In the genomic region with DNA sequence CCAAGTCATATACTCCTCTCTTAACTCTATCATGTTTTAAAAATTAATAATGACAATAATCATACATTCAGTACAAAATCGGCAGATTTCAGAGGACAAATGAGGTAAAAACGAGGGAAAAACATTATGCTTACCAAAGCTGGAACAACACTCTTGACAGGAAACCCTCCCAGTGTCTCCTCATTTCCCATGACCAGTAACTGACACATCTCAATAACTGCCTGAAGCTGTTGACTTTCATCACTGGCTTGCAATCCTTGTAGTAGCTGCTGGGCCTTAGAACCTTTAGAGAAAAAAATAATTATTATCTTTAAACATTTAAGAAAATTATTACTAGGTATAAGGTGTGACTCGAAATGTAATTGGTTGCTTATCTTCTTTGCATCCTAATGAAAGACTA, we compare ENCODE assay signal across 31 cellular contexts.
"Had no signal": no experiment of that assay in that cellular context is flagged by ENCODE, and none has a peak within 500 bp of the region (broad histone marks: within the 10 kb centered on the region; RNA-seq: fewer than 3 reads in every experiment).

No MANE protein-coding gene starts in this region.

- H3K27me3 ChIP-seq: ascending aorta, gastrocnemius medialis, neutrophil, ovary, right lobe of liver, testis, transverse colon had no signal

- H3K27me3 Mint-ChIP-seq: activated CD4-positive, alpha-beta memory T cell treated with anti-CD3 and anti-CD28 coated beads for 36 hours; activated naive CD4-positive, alpha-beta T cell treated with anti-CD3 and anti-CD28 coated beads, Interleukin-2, amount 10 ng/mL, durations not matched to agents 7 days and 5 days; activated naive CD8-positive, alpha-beta T cell treated with anti-CD3 and anti-CD28 coated beads, Interleukin-2, amount 10 ng/mL, durations not matched to agents 7 days and 5 days; activated T-cell treated with anti-CD3 and anti-CD28 coated beads, Interleukin-2, amount 50 U/mL, for 24 hours; brain; effector memory CD8-positive, alpha-beta T cell; naive B cell; progenitor cell of endocrine pancreas had no signal

- H3K27ac ChIP-seq: ascending aorta, coronary artery, gastrocnemius medialis, left ventricle myocardium inferior, neutrophil, ovary, right lobe of liver, skin epidermis, testis, transverse colon, WERI-Rb-1 had no signal

- H3K4me3 ChIP-seq: ascending aorta, coronary artery, gastrocnemius medialis, left ventricle myocardium inferior, lung, ovary, right lobe of liver, skin epidermis, testis, transverse colon had no signal

- H3K4me1 ChIP-seq: ascending aorta, gastrocnemius medialis, right lobe of liver, testis, transverse colon had no signal

- H3K4me1 Mint-ChIP-seq: brain, nephron progenitor cell had no signal

- ATAC-seq: activated CD4-positive, CD25-positive, alpha-beta regulatory T cell treated with anti-CD3 and anti-CD28 coated beads, Interleukin-2, amount 50 U/mL, for 24 hours; effector memory CD8-positive, alpha-beta T cell; gastrocnemius medialis; right lobe of liver; stimulated activated naive CD8-positive, alpha-beta T cell treated with anti-CD3 and anti-CD28 coated beads, Interleukin-15, Interleukin-2, amounts not matched to agents 100 U/mL and 50 U/mL, for 24 hours had no signal

- DNase-seq: activated CD4-positive, alpha-beta memory T cell treated with anti-CD3 and anti-CD28 coated beads for 36 hours; activated CD4-positive, alpha-beta T cell treated with anti-CD3 and anti-CD28 coated beads for 48 hours; activated CD8-positive, alpha-beta memory T cell treated with anti-CD3 and anti-CD28 coated beads, Interleukin-2, amount 50 U/mL, for 48 hours; activated gamma-delta T cell; activated naive CD4-positive, alpha-beta T cell treated with anti-CD3 and anti-CD28 coated beads, Interleukin-2, amount 10 ng/mL, durations not matched to agents 7 days and 5 days; activated naive CD8-positive, alpha-beta T cell treated with anti-CD3 and anti-CD28 coated beads, Interleukin-2, amount 10 ng/mL, durations not matched to agents 7 days and 5 days; activated T-cell treated with anti-CD3 and anti-CD28 coated beads, Interleukin-2, amount 50 U/mL, for 24 hours; effector memory CD8-positive, alpha-beta T cell; gastrocnemius medialis; glutamatergic neuron; islet precursor cell; left ventricle myocardium inferior; naive B cell; nephron progenitor cell; ovary; right lobe of liver; stimulated activated CD4-positive, alpha-beta T cell treated with anti-CD3 and anti-CD28 coated beads, Interleukin-12 subunit alpha, Interleukin-12 subunit beta, amount 100 ng/mL, for 4 hours; stimulated activated CD4-positive, alpha-beta T cell treated with anti-CD3 and anti-CD28 coated beads, Interleukin-4, amount 100 ng/mL, for 1 hour; stimulated activated naive CD8-positive, alpha-beta T cell treated with anti-CD3 and anti-CD28 coated beads, Interleukin-15, Interleukin-2, amounts not matched to agents 100 U/mL and 50 U/mL, for 24 hours; T-helper 9 cell; testis; transverse colon; WERI-Rb-1 had no signal

- H3K9me3 Mint-ChIP-seq: activated CD4-positive, alpha-beta memory T cell treated with anti-CD3 and anti-CD28 coated beads for 36 hours; activated naive CD4-positive, alpha-beta T cell treated with anti-CD3 and anti-CD28 coated beads, Interleukin-2, amount 10 ng/mL, durations not matched to agents 7 days and 5 days; activated naive CD8-positive, alpha-beta T cell treated with anti-CD3 and anti-CD28 coated beads, Interleukin-2, amount 10 ng/mL, durations not matched to agents 7 days and 5 days; activated T-cell treated with anti-CD3 and anti-CD28 coated beads, Interleukin-2, amount 50 U/mL, for 24 hours; brain; effector memory CD8-positive, alpha-beta T cell; naive B cell; nephron progenitor cell had no signal

- H3K27ac Mint-ChIP-seq: activated CD4-positive, alpha-beta memory T cell treated with anti-CD3 and anti-CD28 coated beads for 36 hours; activated naive CD4-positive, alpha-beta T cell treated with anti-CD3 and anti-CD28 coated beads, Interleukin-2, amount 10 ng/mL, durations not matched to agents 7 days and 5 days; activated naive CD8-positive, alpha-beta T cell treated with anti-CD3 and anti-CD28 coated beads, Interleukin-2, amount 10 ng/mL, durations not matched to agents 7 days and 5 days; activated T-cell treated with anti-CD3 and anti-CD28 coated beads, Interleukin-2, amount 50 U/mL, for 24 hours; nephron progenitor cell had no signal

- H3K9me3 ChIP-seq: ascending aorta, gastrocnemius medialis, left ventricle myocardium inferior, neutrophil, ovary, right lobe of liver, testis, transverse colon had no signal

- H3K4me3 Mint-ChIP-seq: activated CD4-positive, alpha-beta memory T cell treated with anti-CD3 and anti-CD28 coated beads for 36 hours; activated naive CD4-positive, alpha-beta T cell treated with anti-CD3 and anti-CD28 coated beads, Interleukin-2, amount 10 ng/mL, durations not matched to agents 7 days and 5 days; activated naive CD8-positive, alpha-beta T cell treated with anti-CD3 and anti-CD28 coated beads, Interleukin-2, amount 10 ng/mL, durations not matched to agents 7 days and 5 days; activated T-cell treated with anti-CD3 and anti-CD28 coated beads, Interleukin-2, amount 50 U/mL, for 24 hours; brain; effector memory CD8-positive, alpha-beta T cell; naive B cell; nephron progenitor cell had no signal

- H3K36me3 ChIP-seq: ovary had no signal
